In genomic region chr19:48246101-48246500, GRCh38 we compare ENCODE assay signal across 1 cellular context.
TF ChIP-seq lines count a peak whose summit lies in the region.

No MANE protein-coding gene starts in this region.

TF ChIP-seq in liver, 16 proteins besides CTCF, POLR2A, EP300 and RAD21:
- TF ChIP-seq REST (IDR thresholded peaks at IDR 0.05) (no peak), SP1 (IDR thresholded peaks at IDR 0.05) (peak; percentile 8), HNF4A (conservative IDR thresholded peaks at IDR 0.05) (peak in 1 of 2 donors; percentile 42), RXRA (IDR thresholded peaks at IDR 0.05) (no peak)
